Comparison of ENCODE assay signal across 16 cellular contexts in genomic region chr6:170183521-170183920, GRCh38.
DNase-seq lines count a peak whose midpoint lies in the region; ATAC-seq, FAIRE-seq and TF ChIP-seq lines count a peak whose summit lies in the region.
"Had no signal": no experiment of that assay in that cellular context is flagged by ENCODE, and none has a peak within 500 bp of the region (broad histone marks: within the 10 kb centered on the region; RNA-seq: fewer than 3 reads in every experiment).

No MANE protein-coding gene starts in this region.

- no peak overlapping the region for H3K4me3 Mint-ChIP-seq in natural killer cell
- H3K4me3 Mint-ChIP-seq: CD14-positive monocyte; CD8-positive, alpha-beta memory T cell had no signal

- intact Hi-C loops in HepG2 (cut with micrococcal nuclease; ENCODE audit: unreplicated experiment) (no loop called here), right lobe of liver (cut with DNase I) (no loop called here), natural killer cell (cut with micrococcal nuclease) (loop anchor here (5.0 kb wide), 1 partner anchor 36 kb away; no protein-coding TSS in a partner anchor), vagina (cut with DNase I) (no loop called here), left ventricle myocardium inferior (cut with micrococcal nuclease) (no loop called here)

- H3K4me3 ChIP-seq in HepG2 (replicated peaks in 1 of 3; ENCODE audit: insufficient read depth in 1 of 3, low read depth in 2 of 3, low read length in 3 of 3), result no peak overlapping the region
- no peak overlapping the region for H3K4me3 ChIP-seq in right lobe of liver
- H3K4me3 ChIP-seq in vagina, result no peak overlapping the region
- H3K4me3 ChIP-seq in Peyer's patch, result no peak overlapping the region
- H3K4me3 ChIP-seq in left ventricle myocardium inferior, result no peak overlapping the region

- peaks cover 6% of the 10 kb centered on the region for H3K9me3 ChIP-seq in HepG2 (ENCODE audit: low read length)
- no peaks in the 10 kb centered on the region for H3K9me3 ChIP-seq in right lobe of liver
- H3K9me3 ChIP-seq in vagina, result no peaks in the 10 kb centered on the region
- H3K9me3 ChIP-seq in Peyer's patch, result no peaks in the 10 kb centered on the region
- no peaks in the 10 kb centered on the region for H3K9me3 ChIP-seq in left ventricle myocardium inferior (replicated peaks)
- H3K9me3 ChIP-seq: Caco-2 had no signal

- DNase-seq in HepG2 (ENCODE audit: low spot score) (no peak), right lobe of liver (no peak), ecto neural progenitor cell (ENCODE audit: low spot score) (peak; percentile 5), natural killer cell (no peak), vagina (ENCODE audit: extremely low spot score in 2 of 2) (peak; percentile 18 to 22), Peyer's patch (no peak), foreskin melanocyte (no peak), left ventricle myocardium inferior (no peak)
- DNase-seq: Caco-2, DND-41, GDM1, GOT3 had no signal

- H3K4me1 Mint-ChIP-seq in natural killer cell, result peaks cover 31 to 33% of the 10 kb centered on the region in 2 donors
- H3K4me1 Mint-ChIP-seq: CD14-positive monocyte had no signal

- H3K79me2 ChIP-seq in HepG2 (ENCODE audit: insufficient read depth, low read length), result no peaks in the 10 kb centered on the region

- peaks cover 5% of the 10 kb centered on the region in 2 donors for H3K9me3 Mint-ChIP-seq in natural killer cell

- TF ChIP-seq CTCF in HepG2 (CRISPR knock-in tag; IDR thresholded peaks at IDR 0.05) (no peak), right lobe of liver (IDR thresholded peaks at IDR 0.05) (no peak), natural killer cell (IDR thresholded peaks at IDR 0.05) (no peak), vagina (IDR thresholded peaks at IDR 0.05) (no peak), Peyer's patch (IDR thresholded peaks at IDR 0.05) (no peak), left ventricle myocardium inferior (IDR thresholded peaks at IDR 0.05; ENCODE audit: borderline replicate concordance) (no peak)

- TF ChIP-seq EP300 in HepG2 (IDR thresholded peaks at IDR 0.05; ENCODE audit: low read depth in 2 of 2, low read length in 2 of 2) (no peak), HepG2 (CRISPR knock-in tag; IDR thresholded peaks at IDR 0.05; ENCODE audit: borderline replicate concordance) (no peak)

- no peak overlapping the region for H2AFZ ChIP-seq in HepG2 (ENCODE audit: low read length)

- H3K27ac ChIP-seq in HepG2 (ENCODE audit: extremely low read length, insufficient read depth, low read length), result no peak overlapping the region
- no peak overlapping the region for H3K27ac ChIP-seq in right lobe of liver
- H3K27ac ChIP-seq in vagina, result no peak overlapping the region
- H3K27ac ChIP-seq in Peyer's patch, result no peak overlapping the region
- H3K27ac ChIP-seq in left ventricle myocardium inferior (replicated peaks), result no peak overlapping the region
- H3K27ac ChIP-seq: 22Rv1 had no signal

- TF ChIP-seq RAD21 in HepG2 (CRISPR knock-in tag; IDR thresholded peaks at IDR 0.05), result no peak

- no peak for ATAC-seq in HepG2
- ATAC-seq in right lobe of liver, result no peak
- ATAC-seq in natural killer cell, result no peak
- ATAC-seq: HCT116 had no signal

- BruUV-seq in HepG2 (replicated peaks; lab: Mats Ljungman, UMichigan), result no TSS peak

- no peaks in the 10 kb centered on the region for H3K36me3 Mint-ChIP-seq in natural killer cell
- H3K36me3 Mint-ChIP-seq: CD14-positive monocyte; CD8-positive, alpha-beta memory T cell had no signal

- no peak for FAIRE-seq in HepG2 (lab: Jason Lieb, UNC)

- H3K36me3 ChIP-seq in HepG2 (replicated peaks in 1 of 2; ENCODE audit: control insufficient read depth in 1 of 2, insufficient read depth in 2 of 2, low read length in 2 of 2) (no peaks in the 10 kb centered on the region), right lobe of liver (no peaks in the 10 kb centered on the region), vagina (no peaks in the 10 kb centered on the region), Peyer's patch (no peaks in the 10 kb centered on the region), left ventricle myocardium inferior (no peaks in the 10 kb centered on the region)

- TF ChIP-seq POLR2A in HepG2 (IDR thresholded peaks at IDR 0.05; ENCODE audit: insufficient read depth in 1 of 2, low read depth in 2 of 2, low read length in 2 of 2) (no peak), right lobe of liver (IDR thresholded peaks at IDR 0.05) (no peak), vagina (IDR thresholded peaks at IDR 0.05) (no peak), Peyer's patch (IDR thresholded peaks at IDR 0.05) (no peak)

- no peak overlapping the region for H3K4me2 ChIP-seq in HepG2 (ENCODE audit: low read depth, low read length)

- peaks cover 10 to 22% of the 10 kb centered on the region in 2 donors for H3K27me3 Mint-ChIP-seq in natural killer cell (ENCODE audit: low read depth in 2 of 2)

- in situ Hi-C loops in HepG2 (cut with HindIII; ENCODE audit: extremely low pct_ligation_motif_present, low pct_unique_long_range_greater_than_20kb), result no loop called here

- CTCF ChIA-PET in HepG2 (lab: Yijun Ruan, JAX; ENCODE audit: low intra/inter-chr PET ratio, low total read pairs), result no interaction called here

- H3K9ac ChIP-seq in HepG2 (ENCODE audit: insufficient read depth, low read depth, low read length), result no peak overlapping the region

- no peaks in the 10 kb centered on the region for H3K4me1 ChIP-seq in HepG2 (ENCODE audit: insufficient read depth, low read length)
- peaks cover 0 to 13% (median 7%) of the 10 kb centered on the region in 4 donors for H3K4me1 ChIP-seq in right lobe of liver
- peaks cover 27% of the 10 kb centered on the region for H3K4me1 ChIP-seq in vagina
- no peaks in the 10 kb centered on the region for H3K4me1 ChIP-seq in Peyer's patch
- peaks cover 14% of the 10 kb centered on the region for H3K4me1 ChIP-seq in left ventricle myocardium inferior
- H3K4me1 ChIP-seq: Caco-2 had no signal

- H4K20me1 ChIP-seq in HepG2 (ENCODE audit: insufficient read depth, low read length), result no peaks in the 10 kb centered on the region

- H3K27ac Mint-ChIP-seq in natural killer cell, result peak overlapping the region; percentile 5 to 73
- H3K27ac Mint-ChIP-seq: CD14-positive monocyte had no signal

- H3K27me3 ChIP-seq in HepG2 (ENCODE audit: control insufficient read depth in 1 of 2, insufficient read depth in 2 of 2, low read length in 2 of 2) (peaks cover 15 to 56% of the 10 kb centered on the region in 2 experiments), right lobe of liver (no peaks in the 10 kb centered on the region), vagina (no peaks in the 10 kb centered on the region), Peyer's patch (no peaks in the 10 kb centered on the region), left ventricle myocardium inferior (ENCODE audit: low read depth) (peaks cover 6% of the 10 kb centered on the region)

- POLR2A ChIA-PET in HepG2 (lab: Yijun Ruan, JAX), result no interaction called here

TF ChIP-seq in HepG2, 621 proteins besides CTCF, POLR2A, EP300 and RAD21:
- no peak for TF ChIP-seq ZNF614 (CRISPR knock-in tag; IDR thresholded peaks at IDR 0.05; ENCODE audit: borderline replicate concordance)
- peak; percentile 67 for TF ChIP-seq ZNF282 (IDR thresholded peaks at IDR 0.05; ENCODE audit: partially characterized antibody)
- peak; percentile 95 for TF ChIP-seq CREB1 (IDR thresholded peaks at IDR 0.05)
- TF ChIP-seq CREB1 (CRISPR knock-in tag; IDR thresholded peaks at IDR 0.05), result no peak
- TF ChIP-seq SP4 (CRISPR knock-in tag; IDR thresholded peaks at IDR 0.05), result no peak
- peak; percentile 67; the same call in 1 of the 2 replicates for TF ChIP-seq SOX6 (IDR thresholded peaks at IDR 0.05)
- TF ChIP-seq SOX6 (CRISPR knock-in tag; IDR thresholded peaks at IDR 0.05), result no peak
- no peak for TF ChIP-seq SUZ12 (IDR thresholded peaks at IDR 0.05; ENCODE audit: low read depth, low read length)
- no peak for TF ChIP-seq ZNF883 (CRISPR knock-in tag; IDR thresholded peaks at IDR 0.05; ENCODE audit: not compliant biosample characterization)
- TF ChIP-seq SRSF9 (IDR thresholded peaks at IDR 0.05; ENCODE audit: borderline replicate concordance, insufficient read depth, low read depth, low read length, poor library complexity, severe bottlenecking), result no peak

Comparison
In these comparisons a context has a peak if more than half of its experiments do, and no peak if none do; other contexts are left out.
1. DNase-seq: peak in ecto neural progenitor cell (single experiment) and vagina (2 of 2); none in HepG2 (single experiment), right lobe of liver (0 of 3), natural killer cell (single experiment), Peyer's patch (0 of 3), foreskin melanocyte (single experiment) and left ventricle myocardium inferior (single experiment).